1 cellular context compared by ENCODE assay signal in the genomic region with DNA sequence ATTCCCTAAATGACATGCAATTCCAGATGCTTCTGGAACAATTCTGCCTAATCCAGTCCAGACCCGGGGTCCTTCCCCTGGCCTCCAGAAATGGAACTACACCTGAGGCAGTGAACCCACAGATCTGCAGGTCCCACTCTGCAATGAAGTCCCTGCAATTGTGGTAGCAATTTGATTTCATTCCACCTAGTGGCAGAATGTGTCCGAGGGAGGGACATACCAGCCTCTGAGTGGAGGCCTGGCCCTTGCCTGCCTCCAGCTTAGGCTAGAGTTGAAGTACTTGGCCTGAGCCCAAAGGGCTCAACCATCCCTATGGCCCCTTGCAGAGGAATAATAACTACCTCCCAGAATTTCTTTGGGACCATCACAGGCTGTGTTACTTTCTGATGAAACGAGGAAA.
TF ChIP-seq lines count a peak whose summit lies in the region.

No MANE protein-coding gene starts in this region.

TF ChIP-seq in HepG2, 621 proteins besides CTCF, POLR2A, EP300 and RAD21:
- TF ChIP-seq AGO2 (optimal IDR thresholded peaks at IDR 0.05; ENCODE audit: low read depth, low read length) (no peak), STAG1 (CRISPR knock-in tag; IDR thresholded peaks at IDR 0.05) (peak; percentile 18; the same call in 1 of the 2 replicates), PCBP2 (optimal IDR thresholded peaks at IDR 0.05; ENCODE audit: low read depth, low read length, poor library complexity, severe bottlenecking) (no peak), ZNF790 (CRISPR knock-in tag; IDR thresholded peaks at IDR 0.05; ENCODE audit: borderline replicate concordance) (no peak)
- TF ChIP-seq, protein P1, sequence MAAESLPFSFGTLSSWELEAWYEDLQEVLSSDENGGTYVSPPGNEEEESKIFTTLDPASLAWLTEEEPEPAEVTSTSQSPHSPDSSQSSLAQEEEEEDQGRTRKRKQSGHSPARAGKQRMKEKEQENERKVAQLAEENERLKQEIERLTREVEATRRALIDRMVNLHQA (CRISPR knock-in tag; IDR thresholded peaks at IDR 0.05), result no peak
- TF ChIP-seq, protein P2, sequence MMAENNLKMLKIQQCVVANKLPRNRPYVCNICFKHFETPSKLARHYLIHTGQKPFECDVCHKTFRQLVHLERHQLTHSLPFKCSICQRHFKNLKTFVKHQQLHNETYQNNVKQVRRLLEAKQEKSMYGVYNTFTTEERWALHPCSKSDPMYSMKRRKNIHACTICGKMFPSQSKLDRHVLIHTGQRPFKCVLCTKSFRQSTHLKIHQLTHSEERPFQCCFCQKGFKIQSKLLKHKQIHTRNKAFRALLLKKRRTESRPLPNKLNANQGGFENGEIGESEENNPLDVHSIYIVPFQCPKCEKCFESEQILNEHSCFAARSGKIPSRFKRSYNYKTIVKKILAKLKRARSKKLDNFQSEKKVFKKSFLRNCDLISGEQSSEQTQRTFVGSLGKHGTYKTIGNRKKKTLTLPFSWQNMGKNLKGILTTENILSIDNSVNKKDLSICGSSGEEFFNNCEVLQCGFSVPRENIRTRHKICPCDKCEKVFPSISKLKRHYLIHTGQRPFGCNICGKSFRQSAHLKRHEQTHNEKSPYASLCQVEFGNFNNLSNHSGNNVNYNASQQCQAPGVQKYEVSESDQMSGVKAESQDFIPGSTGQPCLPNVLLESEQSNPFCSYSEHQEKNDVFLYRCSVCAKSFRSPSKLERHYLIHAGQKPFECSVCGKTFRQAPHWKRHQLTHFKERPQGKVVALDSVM (CRISPR knock-in tag; IDR thresholded peaks at IDR 0.05), result peak; percentile 76
